In the genomic region with DNA sequence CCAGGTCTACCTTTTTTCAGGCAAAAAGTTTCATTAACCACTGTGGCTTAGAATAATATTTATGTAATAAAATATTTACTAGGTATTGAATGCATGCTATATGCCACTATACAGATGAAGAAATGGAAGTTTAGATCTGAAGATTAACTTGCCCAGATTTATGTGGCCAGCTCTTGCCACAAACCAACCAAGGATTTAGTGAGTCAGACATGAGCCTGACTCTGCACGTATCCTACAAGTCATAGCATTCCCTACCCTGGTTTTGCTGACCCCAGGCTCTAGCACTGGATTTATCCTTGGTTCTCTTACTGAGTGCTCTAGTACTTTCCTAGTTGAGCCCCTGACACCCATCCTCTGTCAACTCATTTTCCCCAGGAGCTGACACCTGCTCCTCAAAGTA, we compare ENCODE assay signal across 23 cellular contexts.
DNase-seq lines count a peak whose midpoint lies in the region; TF ChIP-seq lines count a peak whose summit lies in the region.
"Had no signal": no experiment of that assay in that cellular context is flagged by ENCODE, and none has a peak within 500 bp of the region (broad histone marks: within the 10 kb centered on the region; RNA-seq: fewer than 3 reads in every experiment).

No MANE protein-coding gene starts in this region.

- TF ChIP-seq POLR2A in prostate gland (IDR thresholded peaks at IDR 0.05), result no peak

- TF ChIP-seq CTCF in AG10803 (conservative IDR thresholded peaks at IDR 0.05; ENCODE audit: low read length) (no peak), prostate gland (IDR thresholded peaks at IDR 0.05) (no peak)

- H3K27ac Mint-ChIP-seq in activated T-helper 2 cell treated with anti-CD3 and anti-CD28 coated beads, Interferon-gamma antibody, Interleukin-2, Interleukin-4, amounts not matched to agents 10 μg/mL and 5 μg/mL and 100 μg/mL, durations not matched to agents 14 hours and 24 hours and 36 hours, result no peak overlapping the region
- H3K27ac Mint-ChIP-seq: activated naive CD4-positive, alpha-beta T cell treated with anti-CD3 and anti-CD28 coated beads for 36 hours; CD4-positive, alpha-beta memory T cell; mesothelial cell of epicardium; nephron; stimulated activated effector memory CD8-positive, alpha-beta T cell treated with anti-CD3 and anti-CD28 coated beads, Interleukin-12 subunit alpha, Interleukin-12 subunit beta, amount 100 ng/mL, for 72 hours; T-helper 1 cell treated with Interleukin-12 subunit alpha and Interleukin-12 subunit beta and Interleukin-4 antibody, amounts not matched to agents 30 μg/mL and 1 μg/mL, for 36 hours had no signal

- H3K4me1 ChIP-seq in prostate gland (replicated peaks), result no peaks in the 10 kb centered on the region
- H3K4me1 ChIP-seq: sigmoid colon had no signal

- H3K9me3 ChIP-seq in prostate gland, result no peaks in the 10 kb centered on the region
- H3K9me3 ChIP-seq: sigmoid colon, thoracic aorta had no signal

- H3K4me3 ChIP-seq in AG10803 (ENCODE audit: low read length), result no peak overlapping the region
- H3K4me3 ChIP-seq in prostate gland, result no peak overlapping the region
- H3K4me3 ChIP-seq: sigmoid colon, thoracic aorta had no signal

- no peaks in the 10 kb centered on the region for H3K27me3 Mint-ChIP-seq in activated T-helper 2 cell treated with anti-CD3 and anti-CD28 coated beads, Interferon-gamma antibody, Interleukin-2, Interleukin-4, amounts not matched to agents 10 μg/mL and 5 μg/mL and 100 μg/mL, durations not matched to agents 14 hours and 24 hours and 36 hours (ENCODE audit: low read depth)
- H3K27me3 Mint-ChIP-seq: CD4-positive, alpha-beta memory T cell had no signal

- H3K4me3 Mint-ChIP-seq in activated T-helper 2 cell treated with anti-CD3 and anti-CD28 coated beads, Interferon-gamma antibody, Interleukin-2, Interleukin-4, amounts not matched to agents 10 μg/mL and 5 μg/mL and 100 μg/mL, durations not matched to agents 14 hours and 24 hours and 36 hours (ENCODE audit: low read depth), result no peak overlapping the region
- H3K4me3 Mint-ChIP-seq: activated naive CD4-positive, alpha-beta T cell treated with anti-CD3 and anti-CD28 coated beads for 36 hours; CD4-positive, alpha-beta memory T cell; mesothelial cell of epicardium; nephron; stimulated activated effector memory CD8-positive, alpha-beta T cell treated with anti-CD3 and anti-CD28 coated beads, Interleukin-12 subunit alpha, Interleukin-12 subunit beta, amount 100 ng/mL, for 72 hours; T-helper 1 cell treated with Interleukin-12 subunit alpha and Interleukin-12 subunit beta and Interleukin-4 antibody, amounts not matched to agents 30 μg/mL and 1 μg/mL, for 36 hours had no signal

- H3K4me1 Mint-ChIP-seq in activated T-helper 2 cell treated with anti-CD3 and anti-CD28 coated beads, Interferon-gamma antibody, Interleukin-2, Interleukin-4, amounts not matched to agents 10 μg/mL and 5 μg/mL and 100 μg/mL, durations not matched to agents 14 hours and 24 hours and 36 hours (ENCODE audit: low read depth), result peaks cover 15% of the 10 kb centered on the region
- H3K4me1 Mint-ChIP-seq: mesothelial cell of epicardium; nephron; stimulated activated effector memory CD8-positive, alpha-beta T cell treated with anti-CD3 and anti-CD28 coated beads, Interleukin-12 subunit alpha, Interleukin-12 subunit beta, amount 100 ng/mL, for 72 hours had no signal

- no peaks in the 10 kb centered on the region for H3K9me3 Mint-ChIP-seq in activated T-helper 2 cell treated with anti-CD3 and anti-CD28 coated beads, Interferon-gamma antibody, Interleukin-2, Interleukin-4, amounts not matched to agents 10 μg/mL and 5 μg/mL and 100 μg/mL, durations not matched to agents 14 hours and 24 hours and 36 hours
- H3K9me3 Mint-ChIP-seq: activated naive CD4-positive, alpha-beta T cell treated with anti-CD3 and anti-CD28 coated beads for 36 hours; T-helper 1 cell treated with Interleukin-12 subunit alpha and Interleukin-12 subunit beta and Interleukin-4 antibody, amounts not matched to agents 30 μg/mL and 1 μg/mL, for 36 hours had no signal

- WGBS in prostate gland, result 83% methylated on average over 1 of the region's 1 CpG

- H3K36me3 ChIP-seq in prostate gland, result no peaks in the 10 kb centered on the region
- H3K36me3 ChIP-seq: sigmoid colon, thoracic aorta, WERI-Rb-1 had no signal

- H3K27ac ChIP-seq in substantia nigra (ENCODE audit: low read depth, low read length, poor library complexity, severe bottlenecking), result no peak overlapping the region
- no peak overlapping the region for H3K27ac ChIP-seq in prostate gland
- H3K27ac ChIP-seq: sigmoid colon, thoracic aorta, WERI-Rb-1 had no signal

- DNase-seq in AG10803 (ENCODE audit: low read depth), result peak; percentile 48
- peak; percentile 68 for DNase-seq in HT1080 (ENCODE audit: low read depth)
- peak; percentile 86 for DNase-seq in amniotic epithelial cell (ENCODE audit: low read depth)
- DNase-seq in glomerular visceral epithelial cell (ENCODE audit: extremely low spot score), result peak; percentile 47
- no peak for DNase-seq in NCI-H1930 (lab: John Stamatoyannopoulos, UW)
- no peak for DNase-seq in activated T-helper 2 cell treated with anti-CD3 and anti-CD28 coated beads, Interferon-gamma antibody, Interleukin-2, Interleukin-4, amounts not matched to agents 10 μg/mL and 5 μg/mL and 100 μg/mL, durations not matched to agents 14 hours and 24 hours and 36 hours (ENCODE audit: low spot score)
- no peak for DNase-seq in substantia nigra (lab: John Stamatoyannopoulos, UW)
- no peak for DNase-seq in prostate gland (ENCODE audit: low spot score)
- DNase-seq: activated CD4-positive, alpha-beta T cell treated with anti-CD3 and anti-CD28 coated beads, Interleukin-2, amount 50 U/mL, for 4 hours; activated naive CD4-positive, alpha-beta T cell treated with anti-CD3 and anti-CD28 coated beads for 36 hours; CD4-positive, alpha-beta memory T cell; DMS153; left colon; NCI-H1417 treated with DMSO at 0.1 percent for 48 hours; NCI-H524 treated with DMSO at 0.1 percent for 48 hours; SHP77 treated with DMSO at 0.1 percent for 48 hours; sigmoid colon; WERI-Rb-1 had no signal

- no peaks in the 10 kb centered on the region for H3K27me3 ChIP-seq in prostate gland (replicated peaks; ENCODE audit: insufficient read depth)
- H3K27me3 ChIP-seq: sigmoid colon had no signal

- intact Hi-C loops in activated T-helper 2 cell treated with anti-CD3 and anti-CD28 coated beads, Interferon-gamma antibody, Interleukin-2, Interleukin-4, amounts not matched to agents 10 μg/mL and 5 μg/mL and 100 μg/mL, durations not matched to agents 14 hours and 24 hours and 36 hours (cut with micrococcal nuclease), result loop anchor here (10.0 kb wide), 2 partner anchors 105 to 245 kb away; a partner anchor contains a TSS
- intact Hi-C loops in prostate gland (cut with DNase I), result no loop called here

- no peaks in the 10 kb centered on the region for H3K36me3 Mint-ChIP-seq in activated T-helper 2 cell treated with anti-CD3 and anti-CD28 coated beads, Interferon-gamma antibody, Interleukin-2, Interleukin-4, amounts not matched to agents 10 μg/mL and 5 μg/mL and 100 μg/mL, durations not matched to agents 14 hours and 24 hours and 36 hours (ENCODE audit: low read depth)
- H3K36me3 Mint-ChIP-seq: CD4-positive, alpha-beta memory T cell; mesothelial cell of epicardium; stimulated activated effector memory CD8-positive, alpha-beta T cell treated with anti-CD3 and anti-CD28 coated beads, Interleukin-12 subunit alpha, Interleukin-12 subunit beta, amount 100 ng/mL, for 72 hours had no signal

Comparison
In these comparisons a context has a peak if more than half of its experiments do, and no peak if none do; other contexts are left out.
1. DNase-seq: peak in AG10803 (single experiment), HT1080 (single experiment), amniotic epithelial cell (single experiment) and glomerular visceral epithelial cell (single experiment); none in NCI-H1930 (0 of 2), activated T-helper 2 cell treated with anti-CD3 and anti-CD28 coated beads, Interferon-gamma antibody, Interleukin-2, Interleukin-4, amounts not matched to agents 10 μg/mL and 5 μg/mL and 100 μg/mL, durations not matched to agents 14 hours and 24 hours and 36 hours (single experiment), substantia nigra (0 of 49) and prostate gland (single experiment).